Comparison of ENCODE assay signal across 10 cellular contexts in the genomic region with DNA sequence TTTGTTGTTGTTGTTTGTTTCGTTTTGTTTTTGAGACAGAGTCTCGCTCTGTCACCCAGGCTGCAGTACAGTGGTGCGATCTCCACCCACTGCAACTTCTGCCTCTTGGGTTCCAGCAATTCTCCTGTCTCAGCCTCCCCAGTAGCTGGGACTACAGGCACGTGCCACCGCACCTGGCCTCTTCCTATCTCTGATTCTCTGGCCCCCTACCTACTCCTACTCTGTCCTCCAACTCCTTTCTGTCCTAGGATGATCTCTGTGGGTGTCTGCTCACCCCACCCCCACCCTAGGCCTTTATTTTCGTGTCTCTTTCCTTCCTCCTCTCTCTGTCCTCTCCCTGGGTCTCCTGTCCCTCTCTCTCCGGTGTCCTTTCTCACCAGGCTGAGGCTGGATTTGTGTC. TPM values are rescaled to one million over a fixed set of nuclear protein-coding genes. Genes with fewer than 3 reads are reported as not detected.
DNase-seq lines count a peak whose midpoint lies in the region; TF ChIP-seq lines count a peak whose summit lies in the region.
"Had no signal": no experiment of that assay in that cellular context is flagged by ENCODE, and none has a peak within 500 bp of the region (broad histone marks: within the 10 kb centered on the region; RNA-seq: fewer than 3 reads in every experiment).

No MANE protein-coding gene starts in this region.

- no peak overlapping the region for H3K27ac ChIP-seq in iPS-20b (ENCODE audit: low read length)

- no peak for TF ChIP-seq CTCF in type B pancreatic cell (conservative IDR thresholded peaks at IDR 0.05)

- H3K27me3 Mint-ChIP-seq in activated naive CD4-positive, alpha-beta T cell treated with anti-CD3 and anti-CD28 coated beads, Interleukin-2, amount 50 U/mL, for 24 hours: no peaks in the 10 kb centered on the region
- no peaks in the 10 kb centered on the region for H3K27me3 Mint-ChIP-seq in activated CD4-positive, alpha-beta memory T cell treated with anti-CD3 and anti-CD28 coated beads, Interleukin-2, amount 10 ng/mL, durations not matched to agents 7 days and 5 days
- peaks cover 2% of the 10 kb centered on the region for H3K27me3 Mint-ChIP-seq in type B pancreatic cell

- peak overlapping the region; percentile 95; the same call in 1 of the 2 replicates for H3K9ac ChIP-seq in iPS-20b (ENCODE audit: low read depth, low read length)

- H3K4me3 Mint-ChIP-seq in activated naive CD4-positive, alpha-beta T cell treated with anti-CD3 and anti-CD28 coated beads, Interleukin-2, amount 50 U/mL, for 24 hours: peak overlapping the region; percentile 94
- H3K4me3 Mint-ChIP-seq in activated CD4-positive, alpha-beta memory T cell treated with anti-CD3 and anti-CD28 coated beads, Interleukin-2, amount 10 ng/mL, durations not matched to agents 7 days and 5 days: peak overlapping the region; percentile 99
- peak overlapping the region; percentile 97 for H3K4me3 Mint-ChIP-seq in type B pancreatic cell

- H3K36me3 Mint-ChIP-seq in activated naive CD4-positive, alpha-beta T cell treated with anti-CD3 and anti-CD28 coated beads, Interleukin-2, amount 50 U/mL, for 24 hours: peaks cover 4% of the 10 kb centered on the region
- peaks cover 55% of the 10 kb centered on the region for H3K36me3 Mint-ChIP-seq in activated CD4-positive, alpha-beta memory T cell treated with anti-CD3 and anti-CD28 coated beads, Interleukin-2, amount 10 ng/mL, durations not matched to agents 7 days and 5 days (ENCODE audit: low read depth)
- H3K36me3 Mint-ChIP-seq in type B pancreatic cell: peaks cover 12% of the 10 kb centered on the region

- H3K4me3 ChIP-seq in iPS-20b (ENCODE audit: low read length): peak overlapping the region; percentile 80

- H3K27ac Mint-ChIP-seq in activated naive CD4-positive, alpha-beta T cell treated with anti-CD3 and anti-CD28 coated beads, Interleukin-2, amount 50 U/mL, for 24 hours: peak overlapping the region; percentile 86
- H3K27ac Mint-ChIP-seq in activated CD4-positive, alpha-beta memory T cell treated with anti-CD3 and anti-CD28 coated beads, Interleukin-2, amount 10 ng/mL, durations not matched to agents 7 days and 5 days: peak overlapping the region; percentile 100
- peak overlapping the region; percentile 39 for H3K27ac Mint-ChIP-seq in type B pancreatic cell

- H3K4me1 ChIP-seq in iPS-20b (ENCODE audit: insufficient read depth, low read length): no peaks in the 10 kb centered on the region
- H3K4me1 ChIP-seq: SJCRH30 had no signal

- H3K9me3 Mint-ChIP-seq in activated naive CD4-positive, alpha-beta T cell treated with anti-CD3 and anti-CD28 coated beads, Interleukin-2, amount 50 U/mL, for 24 hours: no peaks in the 10 kb centered on the region
- no peaks in the 10 kb centered on the region for H3K9me3 Mint-ChIP-seq in activated CD4-positive, alpha-beta memory T cell treated with anti-CD3 and anti-CD28 coated beads, Interleukin-2, amount 10 ng/mL, durations not matched to agents 7 days and 5 days
- H3K9me3 Mint-ChIP-seq in type B pancreatic cell: no peaks in the 10 kb centered on the region

- H3K27me3 ChIP-seq in iPS-20b (ENCODE audit: insufficient read depth, low read length): no peaks in the 10 kb centered on the region
- H3K27me3 ChIP-seq: SJCRH30 had no signal

- no peaks in the 10 kb centered on the region for H3K9me3 ChIP-seq in iPS-20b (ENCODE audit: insufficient read depth, low read depth, low read length)
- H3K9me3 ChIP-seq: SJCRH30 had no signal

- CTCF ChIA-PET in activated CD4-positive, alpha-beta memory T cell treated with anti-CD3 and anti-CD28 coated beads, Interleukin-2, amount 10 ng/mL, durations not matched to agents 7 days and 5 days (lab: Charles Lee): interaction anchor here (0.7 to 10.1 kb wide), 5 partner anchors 8 to 121 kb away, joined by 3 to 159 read pairs (median 14); partner anchors contain the start of gene FLT3LG

- H3K4me1 Mint-ChIP-seq in activated naive CD4-positive, alpha-beta T cell treated with anti-CD3 and anti-CD28 coated beads, Interleukin-2, amount 50 U/mL, for 24 hours: peaks cover 52% of the 10 kb centered on the region
- H3K4me1 Mint-ChIP-seq in activated CD4-positive, alpha-beta memory T cell treated with anti-CD3 and anti-CD28 coated beads, Interleukin-2, amount 10 ng/mL, durations not matched to agents 7 days and 5 days: peaks cover 73% of the 10 kb centered on the region
- peaks cover 16% of the 10 kb centered on the region for H3K4me1 Mint-ChIP-seq in type B pancreatic cell (ENCODE audit: unreplicated experiment)

- POLR2A ChIA-PET in activated CD4-positive, alpha-beta memory T cell treated with anti-CD3 and anti-CD28 coated beads, Interleukin-2, amount 10 ng/mL, durations not matched to agents 7 days and 5 days (lab: Charles Lee): interaction anchor here (0.9 to 6.8 kb wide), 3 partner anchors 14 to 59 kb away, joined by 3 to 192 read pairs (median 5); partner anchors contain the start of gene FLT3LG

- DNase-seq in activated naive CD4-positive, alpha-beta T cell treated with Interleukin-2 at 50 U/mL for 16 hours: no peak
- DNase-seq in activated CD4-positive, alpha-beta memory T cell treated with anti-CD3 and anti-CD28 coated beads, Interleukin-2, amount 10 ng/mL, durations not matched to agents 7 days and 5 days: no peak
- DNase-seq in type B pancreatic cell (ENCODE audit: extremely low spot score, unreplicated experiment): no peak
- DNase-seq in SKM-1 (lab: John Stamatoyannopoulos, UW; ENCODE audit: unreplicated experiment): no peak
- no peak for DNase-seq in mesenteric fat pad (ENCODE audit: low spot score)
- no peak for DNase-seq in globus pallidus (ENCODE audit: low spot score)
- DNase-seq: kidney, SJCRH30 had no signal

- peaks cover 40% of the 10 kb centered on the region for H3K36me3 ChIP-seq in iPS-20b (ENCODE audit: insufficient read depth, low read depth, low read length)

RNA-seq across cellular contexts. Expression of gene PIH1D1, which starts 1.2 kb away (rescaled TPM):
- 100 to 1,000 TPM; 168 to 170 TPM for total RNA-seq in activated CD4-positive, alpha-beta memory T cell treated with anti-CD3 and anti-CD28 coated beads, Interleukin-2, amount 10 ng/mL, durations not matched to agents 7 days and 5 days
- total RNA-seq in type B pancreatic cell (ENCODE audit: low replicate concordance) (83.1 and 93.3 TPM in 2 replicates), mesenteric fat pad (50.2 TPM)

RNA-seq across cellular contexts. Expression of gene ALDH16A1, which starts 2.6 kb away (rescaled TPM):
- total RNA-seq in activated CD4-positive, alpha-beta memory T cell treated with anti-CD3 and anti-CD28 coated beads, Interleukin-2, amount 10 ng/mL, durations not matched to agents 7 days and 5 days: 10 to 100 TPM; 34.1 to 36.6 TPM
- total RNA-seq in type B pancreatic cell (ENCODE audit: low replicate concordance): 22.7 and 33.7 TPM in 2 replicates
- total RNA-seq in mesenteric fat pad: 32.1 TPM

RNA-seq across cellular contexts. Expression of gene SLC17A7, which starts 9.1 kb away (rescaled TPM):
- under 1 TPM; 0.30 to 0.43 TPM for total RNA-seq in activated CD4-positive, alpha-beta memory T cell treated with anti-CD3 and anti-CD28 coated beads, Interleukin-2, amount 10 ng/mL, durations not matched to agents 7 days and 5 days
- total RNA-seq in type B pancreatic cell (ENCODE audit: low replicate concordance) (0.19 TPM in 1 of 2 replicates, not detected in the other), mesenteric fat pad (2.3 TPM)

RNA-seq across cellular contexts. Expression of gene FLT3LG, which starts 23.6 kb away (rescaled TPM):
- 100 to 1,000 TPM; 187 to 197 TPM for total RNA-seq in activated CD4-positive, alpha-beta memory T cell treated with anti-CD3 and anti-CD28 coated beads, Interleukin-2, amount 10 ng/mL, durations not matched to agents 7 days and 5 days
- total RNA-seq in type B pancreatic cell (ENCODE audit: low replicate concordance) (1.9 and 2.0 TPM in 2 replicates), mesenteric fat pad (6.2 TPM)

RNA-seq across cellular contexts. Expression of gene GFY, which starts 25.2 kb away (rescaled TPM):
- total RNA-seq in activated CD4-positive, alpha-beta memory T cell treated with anti-CD3 and anti-CD28 coated beads, Interleukin-2, amount 10 ng/mL, durations not matched to agents 7 days and 5 days: not detected
- total RNA-seq in type B pancreatic cell (ENCODE audit: low replicate concordance) (not detected in 2 replicates), mesenteric fat pad (not detected)
- total RNA-seq: kidney, SJCRH30 had no signal

Comparison
In these comparisons a context has a peak if more than half of its experiments do, and no peak if none do; other contexts are left out.
1. H3K27ac Mint-ChIP-seq: peak in every context shown above with its lines; median percentile 100 in activated CD4-positive, alpha-beta memory T cell treated with anti-CD3 and anti-CD28 coated beads, Interleukin-2, amount 10 ng/mL, durations not matched to agents 7 days and 5 days; 86 in activated naive CD4-positive, alpha-beta T cell treated with anti-CD3 and anti-CD28 coated beads, Interleukin-2, amount 50 U/mL, for 24 hours; 39 in type B pancreatic cell.